8 cellular contexts compared by ENCODE assay signal in the genomic region with DNA sequence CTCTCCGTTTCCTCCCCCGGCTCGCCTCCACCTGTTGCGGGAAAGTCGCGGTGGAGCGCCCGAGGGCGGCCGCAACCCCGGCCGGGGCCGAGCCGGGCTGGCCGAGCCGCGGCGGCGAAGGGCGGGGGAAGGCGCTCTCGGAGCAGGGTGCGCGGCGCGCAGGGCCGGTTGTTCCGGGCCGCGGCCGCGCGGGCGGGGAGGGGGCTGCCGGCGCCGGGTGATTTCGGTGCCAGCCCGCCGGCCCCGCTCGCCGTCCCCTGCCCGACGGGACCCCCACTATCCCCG. TPM values are rescaled to one million over a fixed set of nuclear protein-coding genes. Genes with fewer than 3 reads are reported as not detected.
DNase-seq lines count a peak whose midpoint lies in the region; ATAC-seq, FAIRE-seq and TF ChIP-seq lines count a peak whose summit lies in the region.

No MANE protein-coding gene starts in this region.

- peaks cover 7% of the 10 kb centered on the region for H3K4me1 Mint-ChIP-seq in T-helper 17 cell

- no peak for FAIRE-seq in frontal cortex (lab: Jason Lieb, UNC)
- no peak for FAIRE-seq in pancreas (lab: Jason Lieb, UNC)

- intact Hi-C loops in A673 (cut with micrococcal nuclease; ENCODE audit: unreplicated experiment) (no loop called here), pancreas (cut with DNase I) (no loop called here)

- no peak overlapping the region for H3K27ac Mint-ChIP-seq in T-helper 17 cell

- H3K27ac ChIP-seq in A673 (ENCODE audit: low read depth, low read length, poor library complexity, severe bottlenecking) (no peak overlapping the region), pancreas (peak overlapping the region; percentile 76 to 94 (median 92))

- ATAC-seq in GM18511 (IDR thresholded peaks at IDR 0.05; ENCODE audit: unreplicated experiment) (peak; percentile 68), HG02938 (IDR thresholded peaks at IDR 0.05; ENCODE audit: unreplicated experiment) (peak; percentile 46), T-helper 17 cell (peak; percentile 53), pancreas (peak; percentile 58 to 77 (median 68))

- H3K9me3 ChIP-seq in A673 (ENCODE audit: low read depth, low read length, poor library complexity, severe bottlenecking), result no peaks in the 10 kb centered on the region
- H3K9me3 ChIP-seq in T-helper 17 cell (ENCODE audit: control insufficient read depth, low read length, poor library complexity, severe bottlenecking), result no peaks in the 10 kb centered on the region
- H3K9me3 ChIP-seq in pancreas, result no peaks in the 10 kb centered on the region

- TF ChIP-seq CTCF in A673 (conservative IDR thresholded peaks at IDR 0.05; ENCODE audit: low read depth, low read length) (no peak), pancreas (IDR thresholded peaks at IDR 0.05) (no peak)

- H3K4me3 ChIP-seq in A673 (ENCODE audit: low read depth, low read length, poor library complexity, severe bottlenecking) (peak overlapping the region; percentile 56), pancreas (peak overlapping the region; percentile 74 to 94 (median 83))

- POLR2A ChIA-PET in A673 (lab: Charles Lee; ENCODE audit: low non-redundant PET), result no interaction called here

- peaks cover 4% of the 10 kb centered on the region for H3K36me3 Mint-ChIP-seq in T-helper 17 cell (ENCODE audit: low read depth)

- BruUV-seq in A673 (replicated peaks; lab: Mats Ljungman, UMichigan), result no TSS peak

- CTCF ChIA-PET in A673 (lab: Charles Lee), result interaction anchor here (0.6 to 0.7 kb wide), 2 partner anchors 9 kb away, joined by 3 read pairs; no protein-coding TSS in a partner anchor

- peaks cover 40% of the 10 kb centered on the region for H3K27me3 Mint-ChIP-seq in T-helper 17 cell

- DNase-seq in A673 (ENCODE audit: low spot score) (no peak), T-helper 17 cell (no peak), frontal cortex (ENCODE audit: low spot score in 2 of 2) (peak; percentile 63 to 77), pancreas (no peak), islet precursor cell (no peak)
- DNase-seq in stimulated activated CD4-positive, alpha-beta T cell treated with anti-CD3 and anti-CD28 coated beads, Interleukin-15, amount 100 ng/mL, for 24 hours, result no peak

- H3K36me3 ChIP-seq in A673 (ENCODE audit: insufficient read depth, low read length, poor library complexity, severe bottlenecking) (no peaks in the 10 kb centered on the region), pancreas (no peaks in the 10 kb centered on the region)

- H3K27me3 ChIP-seq in A673 (replicated peaks; ENCODE audit: insufficient read depth, low read depth, low read length, poor library complexity), result peaks cover 43% of the 10 kb centered on the region
- H3K27me3 ChIP-seq in pancreas, result no peaks in the 10 kb centered on the region

- H3K4me1 ChIP-seq in A673 (ENCODE audit: insufficient read depth, low read length, poor library complexity, severe bottlenecking) (peaks cover 12% of the 10 kb centered on the region), pancreas (peaks cover 0 to 15% (median 10%) of the 10 kb centered on the region in 3 donors)

- 1% methylated on average over 16 to 46 of the region's 46 CpGs for WGBS in pancreas, 2 donors

- H3K4me3 Mint-ChIP-seq in T-helper 17 cell, result peak overlapping the region; percentile 83

RNA-seq across cellular contexts. Expression of a gene that starts 0.2 kb away (rescaled TPM):
- total RNA-seq in A673 (2021), result 0.09 TPM in 1 of 2 replicates, not detected in the other
- total RNA-seq in T-helper 17 cell, result under 1 TPM; 0.26 to 0.27 TPM
- total RNA-seq in frontal cortex, result 5.7 TPM
- total RNA-seq in pancreas, result 10 to 100 TPM; 23.7 to 37.9 (median 27.6) TPM
- polyA plus RNA-seq in pancreas, result 10 to 100 TPM; 10.7 to 12.9 TPM

Comparison
In these comparisons a context has a peak if more than half of its experiments do, and no peak if none do; other contexts are left out.
1. DNase-seq: peak in frontal cortex (2 of 2); none in A673 (single experiment), T-helper 17 cell (0 of 3), pancreas (0 of 6), stimulated activated CD4-positive, alpha-beta T cell treated with anti-CD3 and anti-CD28 coated beads, Interleukin-15, amount 100 ng/mL, for 24 hours (single experiment) and islet precursor cell (single experiment).
2. Peak in every context shown above with its lines, with median percentiles within 50 percentile points of each other: ATAC-seq.